23 cellular contexts compared by ENCODE assay signal in genomic region chr14:25436906-25437305, GRCh38.
"Had no signal": no experiment of that assay in that cellular context is flagged by ENCODE, and none has a peak within 500 bp of the region (broad histone marks: within the 10 kb centered on the region; RNA-seq: fewer than 3 reads in every experiment).

No MANE protein-coding gene starts in this region.

- H3K4me2 ChIP-seq: hepatocyte had no signal

- H3K36me3 Mint-ChIP-seq: immature natural killer cell, mesothelial cell of epicardium, naive B cell had no signal

- H3K9me3 ChIP-seq: gastroesophageal sphincter, left lung, lower lobe of right lung, mucosa of descending colon had no signal

- DNase-seq: dermis blood vessel endothelial cell; dorsolateral prefrontal cortex; effector CD4-positive, alpha-beta T cell; effector memory CD4-positive, alpha-beta T cell; foreskin keratinocyte; heart left ventricle; hypothalamus; immature natural killer cell; islet precursor cell; left cardiac atrium; left lung; left ventricle myocardium superior; lower lobe of right lung; mesenchymal stem cell; mucosa of descending colon; naive B cell had no signal

- H3K27me3 ChIP-seq: dorsolateral prefrontal cortex, esophagus muscularis mucosa, foreskin keratinocyte, gastroesophageal sphincter, heart left ventricle, hepatocyte, left lung had no signal

- H3K27me3 Mint-ChIP-seq: naive B cell had no signal

- H3K79me2 ChIP-seq: hepatocyte had no signal

- H2AFZ ChIP-seq: hepatocyte had no signal

- H3K27ac ChIP-seq: coronary artery, dorsolateral prefrontal cortex, esophagus muscularis mucosa, foreskin keratinocyte, gastroesophageal sphincter, heart left ventricle, hepatocyte, left lung, lower lobe of right lung had no signal

- FAIRE-seq: endothelial cell of umbilical vein, frontal cortex had no signal

- H3K4me1 ChIP-seq: esophagus muscularis mucosa, foreskin keratinocyte, gastroesophageal sphincter, heart left ventricle, left lung, lower lobe of right lung had no signal

- H3K4me3 ChIP-seq: coronary artery, dorsolateral prefrontal cortex, esophagus muscularis mucosa, gastroesophageal sphincter, heart left ventricle, hepatocyte, left lung, lower lobe of right lung, mucosa of descending colon had no signal

- H3K36me3 ChIP-seq: esophagus muscularis mucosa, gastroesophageal sphincter, heart left ventricle, left lung, lower lobe of right lung had no signal

- H3K4me3 Mint-ChIP-seq: immature natural killer cell, mesothelial cell of epicardium, naive B cell had no signal

- H3K27ac Mint-ChIP-seq: immature natural killer cell, mesothelial cell of epicardium, naive B cell had no signal

- H3K4me1 Mint-ChIP-seq: immature natural killer cell, mesothelial cell of epicardium, naive B cell had no signal
